ENCODE assay signal across 8 cellular contexts in the genomic region with DNA sequence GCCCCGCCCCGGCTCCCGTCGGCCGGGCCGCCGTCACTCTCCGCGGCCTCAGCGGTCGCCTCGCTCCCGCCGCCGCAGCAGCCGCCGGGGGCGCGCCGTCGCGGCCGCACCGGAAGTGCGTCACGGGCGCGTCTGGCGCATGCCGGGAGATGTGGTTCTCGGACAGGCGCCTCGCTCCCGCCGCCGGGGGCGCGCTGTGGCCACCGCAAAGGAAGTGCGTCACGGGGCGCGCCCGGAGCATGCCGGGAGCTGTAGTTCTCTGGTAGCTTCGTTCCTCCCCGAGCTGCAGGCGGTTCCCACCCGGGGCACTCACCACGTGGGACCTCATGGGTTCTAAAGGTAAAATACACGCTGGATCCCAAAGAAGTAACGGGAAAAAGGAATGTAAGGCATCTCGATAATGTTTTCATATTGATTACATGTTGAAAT. TPM values are rescaled to one million over a fixed set of nuclear protein-coding genes. Genes with fewer than 3 reads are reported as not detected.
A peak's percentile ranks its signal among the peaks of the same experiment; 100 is the strongest.
DNase-seq lines count a peak whose midpoint lies in the region; ATAC-seq and TF ChIP-seq lines count a peak whose summit lies in the region.

Gene UBAC1, minus strand, starts transcription at position 97 of the 429 bp plus-strand sequence. CDS start 211 bp downstream, outside the sequence.

- H3K4me1 Mint-ChIP-seq in activated CD4-positive, alpha-beta memory T cell treated with anti-CD3 and anti-CD28 coated beads for 36 hours (ENCODE audit: low read depth) = peaks cover 35% of the 10 kb centered on the region

- peak within 1 kb of the TSS; percentile 87 for H3K4me3 Mint-ChIP-seq in activated CD4-positive, alpha-beta memory T cell treated with anti-CD3 and anti-CD28 coated beads for 36 hours

- CTCF ChIA-PET in activated CD4-positive, alpha-beta memory T cell treated with anti-CD3 and anti-CD28 coated beads for 36 hours (lab: Charles Lee) = interaction anchor here (0.6 to 2.5 kb wide), 5 partner anchors 18 to 461 kb away, joined by 3 to 10 read pairs (median 3); partner anchors contain the start of gene DNLZ

- no peaks in the 10 kb centered on the region for H3K36me3 ChIP-seq in right lobe of liver

- POLR2A ChIA-PET in activated CD4-positive, alpha-beta memory T cell treated with anti-CD3 and anti-CD28 coated beads for 36 hours (lab: Charles Lee) = interaction anchor here (1.0 to 1.5 kb wide), 2 partner anchors 52 to 157 kb away, joined by 3 to 4 read pairs; no protein-coding TSS in a partner anchor

- TF ChIP-seq CTCF in C4-2B (conservative IDR thresholded peaks at IDR 0.05) (peak; percentile 39), dorsolateral prefrontal cortex (IDR thresholded peaks at IDR 0.05 in 54 of 56, conservative IDR thresholded peaks at IDR 0.05 in 2 of 56; ENCODE audit: low read depth in 1 of 56, partially characterized antibody in 56 of 56) (peak in 54 of 56 donors; percentile 26 to 71 (median 56)), right lobe of liver (IDR thresholded peaks at IDR 0.05) (peak; percentile 39 to 65 (median 48))

- H3K4me3 ChIP-seq in dorsolateral prefrontal cortex (peak within 1 kb of the TSS; percentile 59 to 99 (median 90)), right lobe of liver (peak within 1 kb of the TSS; percentile 85 to 95 (median 92))

- WGBS in right lobe of liver (ENCODE audit: insufficient coverage, low coverage, low lambda C conversion rate, missing lambda C conversion rate) = 0% methylated on average over 8 of the region's 53 CpGs

- peak within 1 kb of the TSS; percentile 86 for H3K27ac ChIP-seq in C4-2B
- peak within 1 kb of the TSS in 55 of 59 donors; percentile 10 to 94 (median 81) for H3K27ac ChIP-seq in dorsolateral prefrontal cortex
- H3K27ac ChIP-seq in right lobe of liver = peak within 1 kb of the TSS; percentile 62 to 76 (median 69)

- H3K27ac Mint-ChIP-seq in activated CD4-positive, alpha-beta memory T cell treated with anti-CD3 and anti-CD28 coated beads for 36 hours = peak within 1 kb of the TSS; percentile 66

- H3K27me3 ChIP-seq in dorsolateral prefrontal cortex (no peaks in the 10 kb centered on the region), right lobe of liver (no peaks in the 10 kb centered on the region)

- ATAC-seq in GM19452 (IDR thresholded peaks at IDR 0.05; ENCODE audit: unreplicated experiment) (peak; percentile 91), right lobe of liver (peak; percentile 92 to 96 (median 95))

- DNase-seq in HK-2 (ENCODE audit: unreplicated experiment) (peak; percentile 94), NCI-H82 (lab: John Stamatoyannopoulos, UW) (peak; percentile 97), dorsolateral prefrontal cortex (peak; percentile 94 to 98 (median 96)), right lobe of liver (peak; percentile 98)
- DNase-seq in activated CD4-positive, alpha-beta memory T cell treated with anti-CD3 and anti-CD28 coated beads for 36 hours = peak; percentile 96
- peak; percentile 95 for DNase-seq in stimulated activated CD4-positive, alpha-beta T cell treated with anti-CD3 and anti-CD28 coated beads, Interleukin-4, amount 100 ng/mL, for 24 hours

- no peaks in the 10 kb centered on the region for H3K36me3 Mint-ChIP-seq in activated CD4-positive, alpha-beta memory T cell treated with anti-CD3 and anti-CD28 coated beads for 36 hours

- TF ChIP-seq POLR2A in right lobe of liver (IDR thresholded peaks at IDR 0.05) = peak; percentile 3

- H3K9me3 ChIP-seq in right lobe of liver = no peaks in the 10 kb centered on the region

- H3K9me3 Mint-ChIP-seq in activated CD4-positive, alpha-beta memory T cell treated with anti-CD3 and anti-CD28 coated beads for 36 hours = no peaks in the 10 kb centered on the region

- peaks cover 1% of the 10 kb centered on the region for H3K27me3 Mint-ChIP-seq in activated CD4-positive, alpha-beta memory T cell treated with anti-CD3 and anti-CD28 coated beads for 36 hours

- H3K4me1 ChIP-seq in right lobe of liver = peaks cover 0 to 14% (median 0%) of the 10 kb centered on the region in 4 donors

- intact Hi-C loops in activated CD4-positive, alpha-beta memory T cell treated with anti-CD3 and anti-CD28 coated beads for 36 hours (cut with micrococcal nuclease) = loop anchor here (2.0 to 10.0 kb wide), 5 partner anchors 34 to 356 kb away; partner anchors contain the start of genes CAMSAP1, QSOX2 and TMEM250
- intact Hi-C loops in dorsolateral prefrontal cortex (cut with DNase I) (loop anchor here (2.0 to 10.0 kb wide), 6 partner anchors 54 to 444 kb away; partner anchors contain the start of genes CAMSAP1 (in 1 of the 2), QSOX2 (in 1 of the 2), SNAPC4 (in 1 of the 2) and TMEM250 (in 1 of the 2)), right lobe of liver (cut with DNase I) (no loop called here)

RNA-seq across cellular contexts. Expression of gene UBAC1, which starts in this region (rescaled TPM):
- 10 to 100 TPM; 41.3 to 42.0 TPM for total RNA-seq in activated CD4-positive, alpha-beta memory T cell treated with anti-CD3 and anti-CD28 coated beads for 36 hours
- 10 to 100 TPM; 42.5 to 80.5 (median 55.0) TPM for total RNA-seq in dorsolateral prefrontal cortex
- 10 to 100 TPM; 15.2 to 27.0 (median 16.5) TPM for total RNA-seq in right lobe of liver

Comparison
In these comparisons a context has a peak if more than half of its experiments do, and no peak if none do; other contexts are left out.
1. Peak in every context shown above with its lines: DNase-seq, ATAC-seq, H3K4me3 ChIP-seq and H3K27ac ChIP-seq.
2. intact Hi-C loops: an anchor here in activated CD4-positive, alpha-beta memory T cell treated with anti-CD3 and anti-CD28 coated beads for 36 hours (2.0 to 10.0 kb wide) and dorsolateral prefrontal cortex (2.0 to 10.0 kb wide); none called in right lobe of liver.